ENCODE assay signal across 1 cellular context in genomic region chr13:113211774-113212173, GRCh38.
TF ChIP-seq lines count a peak whose summit lies in the region.

No MANE protein-coding gene starts in this region.

TF ChIP-seq in H1, 55 proteins besides CTCF, POLR2A, EP300 and RAD21:
- TF ChIP-seq PHF8 (conservative IDR thresholded peaks at IDR 0.05; ENCODE audit: low read depth, low read length) = no peak
- no peak for TF ChIP-seq KDM5A (IDR thresholded peaks at IDR 0.05; ENCODE audit: low read length)
- no peak for TF ChIP-seq MAX (IDR thresholded peaks at IDR 0.05)
- no peak for TF ChIP-seq RXRA (IDR thresholded peaks at IDR 0.05; ENCODE audit: insufficient read depth, low read depth, low read length)
- no peak for TF ChIP-seq CBX5 (IDR thresholded peaks at IDR 0.05; ENCODE audit: low read depth, low read length)
- no peak for TF ChIP-seq FOSL1 (IDR thresholded peaks at IDR 0.05; ENCODE audit: insufficient read depth, low read depth, low read length)
- TF ChIP-seq TAF1 (IDR thresholded peaks at IDR 0.05; ENCODE audit: low read depth, low read length) = no peak
- TF ChIP-seq SIN3A (conservative IDR thresholded peaks at IDR 0.05 in 1 of 2, IDR thresholded peaks at IDR 0.05 in 1 of 2; ENCODE audit: low read depth in 1 of 2, low read length in 2 of 2) = no peak
- no peak for TF ChIP-seq BACH1 (IDR thresholded peaks at IDR 0.05; ENCODE audit: low read length)
- no peak for TF ChIP-seq RBBP5 (IDR thresholded peaks at IDR 0.05; ENCODE audit: borderline replicate concordance, low read depth, low read length)
- no peak for TF ChIP-seq POLR2AphosphoS5 (IDR thresholded peaks at IDR 0.05; ENCODE audit: low read depth, low read length)
- TF ChIP-seq TBP (IDR thresholded peaks at IDR 0.05; ENCODE audit: low read depth, low read length) = no peak
- no peak for TF ChIP-seq CTBP2 (IDR thresholded peaks at IDR 0.05; ENCODE audit: borderline replicate concordance, insufficient read depth, insufficient read length, low read length)
